ENCODE assay signal across 8 cellular contexts in genomic region chr1:117534995-117535467, GRCh38.
DNase-seq lines count a peak whose midpoint lies in the region; ATAC-seq and TF ChIP-seq lines count a peak whose summit lies in the region.

No MANE protein-coding gene starts in this region.

- no peak overlapping the region for H3K4me3 ChIP-seq in WI38 (ENCODE audit: low read depth, low read length)
- H3K4me3 ChIP-seq in mesendoderm (ENCODE audit: low read length) = no peak overlapping the region

- H4K8ac ChIP-seq in mesendoderm (ENCODE audit: low read depth, low read length) = no peak overlapping the region

- TF ChIP-seq CTCF in WI38 (IDR thresholded peaks at IDR 0.05; ENCODE audit: low read depth, low read length) = peak; percentile 30; the same call in 1 of the 2 replicates

- H2BK120ac ChIP-seq in mesendoderm (ENCODE audit: low read depth, low read length) = no peak overlapping the region

- H3K4me2 ChIP-seq in mesendoderm (ENCODE audit: low read length) = no peak overlapping the region

- ATAC-seq in GM18867 (IDR thresholded peaks at IDR 0.05; ENCODE audit: unreplicated experiment) = peak; percentile 84
- peak; percentile 69 for ATAC-seq in HG03097 (IDR thresholded peaks at IDR 0.05; ENCODE audit: low FRiP score, unreplicated experiment)

- no peak overlapping the region for H2AK5ac ChIP-seq in mesendoderm (ENCODE audit: low read length)

- no peak overlapping the region for H2BK15ac ChIP-seq in mesendoderm (replicated peaks; ENCODE audit: low read depth)

- DNase-seq in AML-193 (lab: John Stamatoyannopoulos, UW) (peak; percentile 40 to 49), NCI-H2171 (lab: John Stamatoyannopoulos, UW) (peak; percentile 6), ecto neural progenitor cell (ENCODE audit: low spot score) (peak; percentile 59), mesendoderm (peak; percentile 92), superior temporal gyrus (ENCODE audit: extremely low spot score) (peak; percentile 75)

- WGBS in mesendoderm (ENCODE audit: extremely low coverage, insufficient coverage, low lambda C conversion rate) = no CpG with 5 or more reads among the region's 6 CpGs

- no peak overlapping the region for H4K5ac ChIP-seq in mesendoderm (ENCODE audit: low read length)

- H3K9ac ChIP-seq in mesendoderm (ENCODE audit: low read length) = no peak overlapping the region

- H3K79me1 ChIP-seq in mesendoderm (ENCODE audit: low read length) = no peaks in the 10 kb centered on the region

- no peak overlapping the region for H3K4ac ChIP-seq in mesendoderm (ENCODE audit: low read depth, low read length)

- no peak overlapping the region for H3K27ac ChIP-seq in mesendoderm (ENCODE audit: low read depth, low read length)

- H3K36me3 ChIP-seq in mesendoderm (ENCODE audit: control insufficient read depth, insufficient read depth, low read length) = no peaks in the 10 kb centered on the region

- no peak overlapping the region for H3K23ac ChIP-seq in mesendoderm (ENCODE audit: low read length)

- H3K56ac ChIP-seq in mesendoderm (ENCODE audit: low read length) = no peak overlapping the region

- no peaks in the 10 kb centered on the region for H3K27me3 ChIP-seq in mesendoderm (ENCODE audit: insufficient read depth, low read length, poor library complexity)

- no peak overlapping the region for H2BK5ac ChIP-seq in mesendoderm (ENCODE audit: low read length)

- H3K79me2 ChIP-seq in mesendoderm (ENCODE audit: control insufficient read depth, insufficient read depth, low read length) = no peaks in the 10 kb centered on the region

- no peaks in the 10 kb centered on the region for H3K4me1 ChIP-seq in mesendoderm (ENCODE audit: control insufficient read depth, low read depth, low read length)

- no peak overlapping the region for H3K18ac ChIP-seq in mesendoderm (ENCODE audit: low read length)

Comparison
In these comparisons a context has a peak if more than half of its experiments do, and no peak if none do; other contexts are left out.
1. DNase-seq: peak in every context shown above with its lines; median percentile 92 in mesendoderm; 75 in superior temporal gyrus; 59 in ecto neural progenitor cell; 44 in AML-193; 6 in NCI-H2171.